ENCODE assay signal across 21 cellular contexts in genomic region chr12:18411453-18411852, GRCh38.
DNase-seq lines count a peak whose midpoint lies in the region; ATAC-seq and TF ChIP-seq lines count a peak whose summit lies in the region.
"Had no signal": no experiment of that assay in that cellular context is flagged by ENCODE, and none has a peak within 500 bp of the region (broad histone marks: within the 10 kb centered on the region; RNA-seq: fewer than 3 reads in every experiment).

No MANE protein-coding gene starts in this region.

- no peaks in the 10 kb centered on the region for H3K27me3 ChIP-seq in Karpas-422 (ENCODE audit: low read length)
- H3K27me3 ChIP-seq in neural cell (ENCODE audit: insufficient read depth, low read depth, low read length): no peaks in the 10 kb centered on the region
- H3K27me3 ChIP-seq in vagina: no peaks in the 10 kb centered on the region
- H3K27me3 ChIP-seq: BE2C, BLaER1 had no signal

- TF ChIP-seq CTCF in neural cell (IDR thresholded peaks at IDR 0.05; ENCODE audit: poor library complexity, severe bottlenecking) (no peak), vagina (IDR thresholded peaks at IDR 0.05) (no peak)

- H3K27ac ChIP-seq in Karpas-422 (ENCODE audit: low read length) (no peak overlapping the region), neural cell (ENCODE audit: low read length) (no peak overlapping the region), vagina (peak overlapping the region; percentile 54)
- H3K27ac ChIP-seq: BLaER1 had no signal

- TF ChIP-seq EP300 in neural cell (conservative IDR thresholded peaks at IDR 0.05; ENCODE audit: poor library complexity, severe bottlenecking): peak; percentile 73

- no peaks in the 10 kb centered on the region for H3K9me2 ChIP-seq in Karpas-422 (replicated peaks; ENCODE audit: insufficient read depth, low read length)
- peaks cover 4% of the 10 kb centered on the region for H3K9me2 ChIP-seq in neural cell (ENCODE audit: insufficient read depth, low read length)

- ATAC-seq in GM19397 (IDR thresholded peaks at IDR 0.05; ENCODE audit: unreplicated experiment): no peak

- no peaks in the 10 kb centered on the region for H3K36me3 ChIP-seq in Karpas-422 (ENCODE audit: insufficient read depth, low read length)
- no peaks in the 10 kb centered on the region for H3K36me3 ChIP-seq in neural cell (ENCODE audit: insufficient read depth, low read length)
- H3K36me3 ChIP-seq in vagina: no peaks in the 10 kb centered on the region
- H3K36me3 ChIP-seq: BE2C, BLaER1 had no signal

- DNase-seq in Karpas-422 (peak; percentile 5), vagina (ENCODE audit: extremely low spot score in 2 of 2) (no peak), erythroblast (lab: John Stamatoyannopoulos, UW) (no peak)
- no peak for DNase-seq in activated T-cell treated with anti-CD3 and anti-CD28 coated beads, Interleukin-2, amount 50 U/mL, for 48 hours
- DNase-seq: 8988T; ACHN; BE2C; C1 segment of cervical spinal cord; CD4-positive, alpha-beta memory T cell; CD4-positive, CD25-positive, alpha-beta regulatory T cell; CD8-positive, alpha-beta memory T cell; COR-L47; DMS 273 treated with DMSO at 0.1 percent for 48 hours; DMS153; DMS53; DMS79; DND-41; GF-D8 had no signal

- H3K9ac ChIP-seq in Karpas-422 (ENCODE audit: low read length) (no peak overlapping the region), neural cell (ENCODE audit: low read length) (no peak overlapping the region)
- H3K9ac ChIP-seq: BLaER1 had no signal

- no peaks in the 10 kb centered on the region for H3F3A ChIP-seq in neural cell (ENCODE audit: insufficient read depth, low read length, poor library complexity, severe bottlenecking)

- H4K20me1 ChIP-seq in Karpas-422 (ENCODE audit: insufficient read depth, low read depth, low read length): no peaks in the 10 kb centered on the region
- no peaks in the 10 kb centered on the region for H4K20me1 ChIP-seq in neural cell (ENCODE audit: insufficient read depth)
- H4K20me1 ChIP-seq: BLaER1 had no signal

- H3K4me3 ChIP-seq in Karpas-422 (ENCODE audit: low read length) (no peak overlapping the region), neural cell (ENCODE audit: low read length) (no peak overlapping the region), vagina (no peak overlapping the region)
- H3K4me3 ChIP-seq: BLaER1 had no signal

- intact Hi-C loops in vagina (cut with DNase I): no loop called here

- TF ChIP-seq RAD21 in neural cell (conservative IDR thresholded peaks at IDR 0.05): no peak

- H3K9me3 ChIP-seq in Karpas-422 (ENCODE audit: low read length) (no peaks in the 10 kb centered on the region), neural cell (ENCODE audit: low read length) (no peaks in the 10 kb centered on the region), vagina (no peaks in the 10 kb centered on the region)
- H3K9me3 ChIP-seq: BE2C had no signal

- no peak for TF ChIP-seq POLR2A in vagina (IDR thresholded peaks at IDR 0.05)
- TF ChIP-seq POLR2A in erythroblast (IDR thresholded peaks at IDR 0.05; ENCODE audit: low read length): no peak

- H3K4me1 ChIP-seq in Karpas-422 (ENCODE audit: low read length) (no peaks in the 10 kb centered on the region), vagina (peaks cover 18% of the 10 kb centered on the region)
- H3K4me1 ChIP-seq: BE2C, BLaER1 had no signal

- H3K79me2 ChIP-seq in Karpas-422 (ENCODE audit: low read length) (no peaks in the 10 kb centered on the region), neural cell (replicated peaks; ENCODE audit: insufficient read depth, low read length) (no peaks in the 10 kb centered on the region)

- H2AFZ ChIP-seq in Karpas-422 (ENCODE audit: low read length): no peak overlapping the region
- no peak overlapping the region for H2AFZ ChIP-seq in neural cell (ENCODE audit: low read depth, low read length)

- H3K4me2 ChIP-seq in Karpas-422 (ENCODE audit: low read depth, low read length, poor library complexity, severe bottlenecking): no peak overlapping the region
- no peak overlapping the region for H3K4me2 ChIP-seq in neural cell (ENCODE audit: low read length)
- H3K4me2 ChIP-seq: BLaER1 had no signal

TF ChIP-seq in neural cell, 6 proteins besides CTCF, POLR2A, EP300 and RAD21:
- TF ChIP-seq, protein P1, sequence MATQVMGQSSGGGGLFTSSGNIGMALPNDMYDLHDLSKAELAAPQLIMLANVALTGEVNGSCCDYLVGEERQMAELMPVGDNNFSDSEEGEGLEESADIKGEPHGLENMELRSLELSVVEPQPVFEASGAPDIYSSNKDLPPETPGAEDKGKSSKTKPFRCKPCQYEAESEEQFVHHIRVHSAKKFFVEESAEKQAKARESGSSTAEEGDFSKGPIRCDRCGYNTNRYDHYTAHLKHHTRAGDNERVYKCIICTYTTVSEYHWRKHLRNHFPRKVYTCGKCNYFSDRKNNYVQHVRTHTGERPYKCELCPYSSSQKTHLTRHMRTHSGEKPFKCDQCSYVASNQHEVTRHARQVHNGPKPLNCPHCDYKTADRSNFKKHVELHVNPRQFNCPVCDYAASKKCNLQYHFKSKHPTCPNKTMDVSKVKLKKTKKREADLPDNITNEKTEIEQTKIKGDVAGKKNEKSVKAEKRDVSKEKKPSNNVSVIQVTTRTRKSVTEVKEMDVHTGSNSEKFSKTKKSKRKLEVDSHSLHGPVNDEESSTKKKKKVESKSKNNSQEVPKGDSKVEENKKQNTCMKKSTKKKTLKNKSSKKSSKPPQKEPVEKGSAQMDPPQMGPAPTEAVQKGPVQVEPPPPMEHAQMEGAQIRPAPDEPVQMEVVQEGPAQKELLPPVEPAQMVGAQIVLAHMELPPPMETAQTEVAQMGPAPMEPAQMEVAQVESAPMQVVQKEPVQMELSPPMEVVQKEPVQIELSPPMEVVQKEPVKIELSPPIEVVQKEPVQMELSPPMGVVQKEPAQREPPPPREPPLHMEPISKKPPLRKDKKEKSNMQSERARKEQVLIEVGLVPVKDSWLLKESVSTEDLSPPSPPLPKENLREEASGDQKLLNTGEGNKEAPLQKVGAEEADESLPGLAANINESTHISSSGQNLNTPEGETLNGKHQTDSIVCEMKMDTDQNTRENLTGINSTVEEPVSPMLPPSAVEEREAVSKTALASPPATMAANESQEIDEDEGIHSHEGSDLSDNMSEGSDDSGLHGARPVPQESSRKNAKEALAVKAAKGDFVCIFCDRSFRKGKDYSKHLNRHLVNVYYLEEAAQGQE (IDR thresholded peaks at IDR 0.05; ENCODE audit: borderline replicate concordance): no peak
- peak; percentile 76 for TF ChIP-seq POLR2AphosphoS5 (IDR thresholded peaks at IDR 0.05)
